ENCODE assay signal across 1 cellular context in the genomic region with DNA sequence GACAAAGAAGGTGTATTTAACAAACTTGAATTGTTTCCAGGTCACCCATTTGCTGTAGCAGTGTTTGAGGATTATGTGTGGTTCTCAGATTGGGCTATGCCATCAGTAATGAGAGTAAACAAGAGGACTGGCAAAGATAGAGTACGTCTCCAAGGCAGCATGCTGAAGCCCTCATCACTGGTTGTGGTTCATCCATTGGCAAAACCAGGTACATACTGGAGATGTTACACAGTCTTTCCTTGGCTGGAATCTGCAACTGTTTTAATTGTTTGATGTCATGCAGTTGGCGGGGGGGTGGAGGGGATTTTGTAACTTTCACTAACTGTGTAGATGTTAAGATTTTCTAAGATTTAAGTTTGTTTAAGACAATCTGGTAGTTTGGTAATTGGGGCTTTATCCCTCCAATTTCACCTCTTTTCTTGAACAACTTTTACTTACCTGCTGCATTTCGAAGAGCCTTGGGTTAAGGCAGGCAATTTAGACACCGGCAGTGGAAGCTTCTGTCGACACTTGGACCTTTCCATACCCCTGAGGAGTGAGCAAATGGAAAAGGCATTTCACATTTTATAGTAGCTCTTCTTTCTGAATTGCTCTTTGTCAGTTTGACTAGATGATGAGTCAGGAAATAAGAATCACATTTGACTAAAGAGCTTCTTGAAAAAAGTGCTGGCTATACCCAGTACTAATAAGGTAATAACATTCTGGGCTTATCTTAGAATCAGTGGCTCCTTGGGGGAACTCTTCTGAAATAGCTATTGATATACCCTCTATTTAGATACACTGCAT.
TF ChIP-seq lines count a peak whose summit lies in the region.

No MANE protein-coding gene starts in this region.

TF ChIP-seq in SK-N-SH, 30 proteins besides CTCF, POLR2A, EP300 and RAD21 (continued from another document):
- TF ChIP-seq REST (IDR thresholded peaks at IDR 0.05; ENCODE audit: low read depth, low read length) = no peak
- TF ChIP-seq, protein P1, sequence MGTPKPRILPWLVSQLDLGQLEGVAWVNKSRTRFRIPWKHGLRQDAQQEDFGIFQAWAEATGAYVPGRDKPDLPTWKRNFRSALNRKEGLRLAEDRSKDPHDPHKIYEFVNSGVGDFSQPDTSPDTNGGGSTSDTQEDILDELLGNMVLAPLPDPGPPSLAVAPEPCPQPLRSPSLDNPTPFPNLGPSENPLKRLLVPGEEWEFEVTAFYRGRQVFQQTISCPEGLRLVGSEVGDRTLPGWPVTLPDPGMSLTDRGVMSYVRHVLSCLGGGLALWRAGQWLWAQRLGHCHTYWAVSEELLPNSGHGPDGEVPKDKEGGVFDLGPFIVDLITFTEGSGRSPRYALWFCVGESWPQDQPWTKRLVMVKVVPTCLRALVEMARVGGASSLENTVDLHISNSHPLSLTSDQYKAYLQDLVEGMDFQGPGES (IDR thresholded peaks at IDR 0.05; ENCODE audit: low read depth, low read length) = no peak
- peak; percentile 46; the same call in 1 of the 2 replicates for TF ChIP-seq FOSL2 (IDR thresholded peaks at IDR 0.05; ENCODE audit: borderline replicate concordance, low read depth)
- TF ChIP-seq, protein P2, sequence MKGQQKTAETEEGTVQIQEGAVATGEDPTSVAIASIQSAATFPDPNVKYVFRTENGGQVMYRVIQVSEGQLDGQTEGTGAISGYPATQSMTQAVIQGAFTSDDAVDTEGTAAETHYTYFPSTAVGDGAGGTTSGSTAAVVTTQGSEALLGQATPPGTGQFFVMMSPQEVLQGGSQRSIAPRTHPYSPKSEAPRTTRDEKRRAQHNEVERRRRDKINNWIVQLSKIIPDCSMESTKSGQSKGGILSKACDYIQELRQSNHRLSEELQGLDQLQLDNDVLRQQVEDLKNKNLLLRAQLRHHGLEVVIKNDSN (IDR thresholded peaks at IDR 0.05; ENCODE audit: borderline replicate concordance, low read depth) = no peak
- no peak for TF ChIP-seq CHD2 (IDR thresholded peaks at IDR 0.05; ENCODE audit: low read length, partially characterized antibody)
- TF ChIP-seq NRF1 (IDR thresholded peaks at IDR 0.05; ENCODE audit: low read depth, low read length) = no peak
- no peak for TF ChIP-seq FOXM1 (IDR thresholded peaks at IDR 0.05; ENCODE audit: low read depth)
- no peak for TF ChIP-seq TAF1 (IDR thresholded peaks at IDR 0.05; ENCODE audit: borderline replicate concordance, low read depth, low read length)
- peak; percentile 37; the same call in 1 of the 2 replicates for TF ChIP-seq JUND (IDR thresholded peaks at IDR 0.05)
- no peak for TF ChIP-seq ELF1 (IDR thresholded peaks at IDR 0.05)
